Comparison of ENCODE assay signal across 38 cellular contexts in genomic region chr20:33235696-33236095, GRCh38. TPM values are rescaled to one million over a fixed set of nuclear protein-coding genes. Genes with fewer than 3 reads are reported as not detected.
"Had no signal": no experiment of that assay in that cellular context is flagged by ENCODE, and none has a peak within 500 bp of the region (broad histone marks: within the 10 kb centered on the region; RNA-seq: fewer than 3 reads in every experiment).

Gene BPIFA1 (plus strand): TSS chr20:33235996. CDS start chr20:33237712, 1,716 bp downstream.

- H3K36me3 ChIP-seq: MG63 had no signal

- H3K4me3 ChIP-seq: MG63 had no signal

- DNase-seq: Karpas-422, Kasumi-1, KBM-7, KG1, MG63, MM.1S, MV-4-11, NCI-H1048, NCI-H1092, NCI-H1092 treated with DMSO at 0.1 percent for 48 hours, NCI-H1105, NCI-H1105 treated with DMSO at 0.1 percent for 48 hours, NCI-H1417, NCI-H1417 treated with DMSO at 0.1 percent for 48 hours, NCI-H1436, NCI-H1436 treated with DMSO at 0.1 percent for 48 hours, NCI-H146, NCI-H1694, NCI-H1694 treated with DMSO at 0.1 percent for 48 hours, NCI-H187, NCI-H187 treated with DMSO at 0.1 percent for 48 hours, NCI-H1930, NCI-H2029, NCI-H2029 treated with DMSO at 0.1 percent for 48 hours, NCI-H2081, NCI-H2081 treated with DMSO at 0.1 percent for 48 hours, NCI-H2107, NCI-H2171, NCI-H2171 treated with DMSO at 0.1 percent for 48 hours, NCI-H2227 treated with DMSO at 0.1 percent for 48 hours, NCI-H226, NCI-H345, NCI-H446, NCI-H446 treated with DMSO at 0.1 percent for 48 hours had no signal

- H3K27ac ChIP-seq: KMS-11 had no signal

- H3K9me3 ChIP-seq: MG63 had no signal

RNA-seq across cellular contexts. Expression of gene BPIFA1, which starts in this region (rescaled TPM):
- total RNA-seq: LHCN-M2, M059J, MCF 10A had no signal
